In the genomic region with DNA sequence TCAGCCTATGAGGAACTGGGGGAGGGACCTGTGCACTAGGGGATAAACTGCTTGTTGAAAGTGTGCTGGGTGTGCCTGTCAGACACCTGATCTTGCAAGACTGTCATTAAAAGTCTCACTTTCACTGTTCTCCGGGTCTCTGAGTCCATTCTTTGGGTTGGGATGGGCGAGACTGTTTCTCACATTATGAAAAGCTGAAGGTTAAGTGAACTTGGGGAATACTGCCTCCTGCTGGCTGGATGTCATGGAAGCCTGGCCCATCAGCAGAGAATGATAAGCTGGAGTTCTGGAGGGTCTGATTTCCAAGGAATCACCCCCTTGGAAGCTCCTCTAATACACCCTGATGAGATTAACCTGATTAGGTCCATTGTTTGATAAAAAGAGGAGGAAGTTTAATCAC, we compare ENCODE assay signal across 8 cellular contexts. TPM values are rescaled to one million over a fixed set of nuclear protein-coding genes. Genes with fewer than 3 reads are reported as not detected.
DNase-seq lines count a peak whose midpoint lies in the region; ATAC-seq and TF ChIP-seq lines count a peak whose summit lies in the region.

No MANE protein-coding gene starts in this region.

- no peaks in the 10 kb centered on the region for H3K9me3 Mint-ChIP-seq in activated naive CD4-positive, alpha-beta T cell treated with anti-CD3 and anti-CD28 coated beads, Interleukin-2, amount 10 ng/mL, durations not matched to agents 7 days and 5 days

- DNase-seq in GM10248 (ENCODE audit: extremely low spot score) (peak; percentile 70), OCI-M1 (lab: John Stamatoyannopoulos, UW) (peak; percentile 48), left lobe of liver (ENCODE audit: low spot score) (no peak), SW 1271 (lab: John Stamatoyannopoulos, UW) (no peak), ecto neural progenitor cell (ENCODE audit: low spot score) (no peak)
- peak; percentile 74 for DNase-seq in activated naive CD4-positive, alpha-beta T cell treated with anti-CD3 and anti-CD28 coated beads, Interleukin-2, amount 10 ng/mL, durations not matched to agents 7 days and 5 days
- DNase-seq in stimulated activated naive CD4-positive, alpha-beta T cell treated with Interleukin-2 at 50 U/mL for 16 hours (lab: John Stamatoyannopoulos, UW), result peak; percentile 33

- no peaks in the 10 kb centered on the region for H3K36me3 Mint-ChIP-seq in activated naive CD4-positive, alpha-beta T cell treated with anti-CD3 and anti-CD28 coated beads, Interleukin-2, amount 10 ng/mL, durations not matched to agents 7 days and 5 days

- CTCF ChIA-PET in GM10248 (lab: Yijun Ruan, JAX), result interaction anchor here (0.7 to 11.8 kb wide), 21 partner anchors 9 to 205 kb away, joined by 3 to 350 read pairs (median 7); a partner anchor contains a TSS
- CTCF ChIA-PET in activated naive CD4-positive, alpha-beta T cell treated with anti-CD3 and anti-CD28 coated beads, Interleukin-2, amount 10 ng/mL, durations not matched to agents 7 days and 5 days (lab: Charles Lee), result interaction anchor here (0.7 to 11.8 kb wide), 11 partner anchors 8 to 176 kb away, joined by 3 to 262 read pairs (median 6); no protein-coding TSS in a partner anchor

- peaks cover 15% of the 10 kb centered on the region for H3K4me1 Mint-ChIP-seq in activated naive CD4-positive, alpha-beta T cell treated with anti-CD3 and anti-CD28 coated beads, Interleukin-2, amount 10 ng/mL, durations not matched to agents 7 days and 5 days

- H3K4me3 Mint-ChIP-seq in activated naive CD4-positive, alpha-beta T cell treated with anti-CD3 and anti-CD28 coated beads, Interleukin-2, amount 10 ng/mL, durations not matched to agents 7 days and 5 days, result no peak overlapping the region

- H3K27me3 Mint-ChIP-seq in activated naive CD4-positive, alpha-beta T cell treated with anti-CD3 and anti-CD28 coated beads, Interleukin-2, amount 10 ng/mL, durations not matched to agents 7 days and 5 days, result no peaks in the 10 kb centered on the region

- POLR2A ChIA-PET in GM10248 (lab: Yijun Ruan, JAX), result no interaction called here

- TF ChIP-seq CTCF in GM10248 (IDR thresholded peaks at IDR 0.05; ENCODE audit: control extremely low read depth, extremely low read depth, low read depth, missing control alignments), result peak; percentile 70

- ATAC-seq in left lobe of liver (peak; percentile 16), HG03135 (IDR thresholded peaks at IDR 0.05; ENCODE audit: unreplicated experiment) (no peak)

- H3K27ac Mint-ChIP-seq in activated naive CD4-positive, alpha-beta T cell treated with anti-CD3 and anti-CD28 coated beads, Interleukin-2, amount 10 ng/mL, durations not matched to agents 7 days and 5 days, result no peak overlapping the region

RNA-seq across cellular contexts. Expression of a gene that starts 9.0 kb away (rescaled TPM):
- total RNA-seq in left lobe of liver, result not detected

Comparison
In these comparisons a context has a peak if more than half of its experiments do, and no peak if none do; other contexts are left out.
1. DNase-seq: peak in GM10248 (single experiment), OCI-M1 (single experiment), activated naive CD4-positive, alpha-beta T cell treated with anti-CD3 and anti-CD28 coated beads, Interleukin-2, amount 10 ng/mL, durations not matched to agents 7 days and 5 days (single experiment) and stimulated activated naive CD4-positive, alpha-beta T cell treated with Interleukin-2 at 50 U/mL for 16 hours (single experiment); none in left lobe of liver (single experiment), SW 1271 (0 of 2) and ecto neural progenitor cell (single experiment).